In genomic region chr4:173522874-173523395, GRCh38 we compare ENCODE assay signal across 1 cellular context.
TF ChIP-seq lines count a peak whose summit lies in the region.

No MANE protein-coding gene starts in this region.

TF ChIP-seq in HepG2, 621 proteins besides CTCF, POLR2A, EP300 and RAD21 (continued from another document):
- TF ChIP-seq ZNF407 (CRISPR knock-in tag; IDR thresholded peaks at IDR 0.05; ENCODE audit: not compliant biosample characterization), result no peak
- no peak for TF ChIP-seq ATRX (CRISPR knock-in tag; IDR thresholded peaks at IDR 0.05; ENCODE audit: borderline replicate concordance)
- TF ChIP-seq TEAD3 (CRISPR knock-in tag; optimal IDR thresholded peaks at IDR 0.05; ENCODE audit: borderline replicate concordance), result no peak
- TF ChIP-seq HNRNPL (IDR thresholded peaks at IDR 0.05; ENCODE audit: low read depth, low read length), result no peak
- TF ChIP-seq ZNF558 (CRISPR knock-in tag; IDR thresholded peaks at IDR 0.05; ENCODE audit: borderline replicate concordance), result no peak
- TF ChIP-seq ZNF589 (CRISPR knock-in tag; conservative IDR thresholded peaks at IDR 0.05), result no peak
